24 cellular contexts compared by ENCODE assay signal in genomic region chrX:45540181-45540580, GRCh38.
DNase-seq lines count a peak whose midpoint lies in the region; FAIRE-seq and TF ChIP-seq lines count a peak whose summit lies in the region.
"Had no signal": no experiment of that assay in that cellular context is flagged by ENCODE, and none has a peak within 500 bp of the region (broad histone marks: within the 10 kb centered on the region; RNA-seq: fewer than 3 reads in every experiment).

No MANE protein-coding gene starts in this region.

- H3K27me3 Mint-ChIP-seq in brain (no peaks in the 10 kb centered on the region), nephron (ENCODE audit: low read depth) (no peaks in the 10 kb centered on the region), MCF 10A (ENCODE audit: insufficient read depth, unreplicated experiment) (peaks cover 69% of the 10 kb centered on the region)

- H3K9me3 Mint-ChIP-seq in brain (peaks cover 4 to 35% (median 14%) of the 10 kb centered on the region in 5 experiments), nephron (peaks cover 30% of the 10 kb centered on the region), MCF 10A (ENCODE audit: unreplicated experiment) (peaks cover 24% of the 10 kb centered on the region)

- H3K9ac ChIP-seq in fibroblast of lung (ENCODE audit: insufficient read depth, low read length) = no peak overlapping the region
- H3K9ac ChIP-seq: BLaER1 had no signal

- no peak overlapping the region for H3K4me2 ChIP-seq in fibroblast of lung (ENCODE audit: extremely low read depth, insufficient read depth, low read length)
- H3K4me2 ChIP-seq: A549, BLaER1 had no signal

- CTCF ChIA-PET in MCF 10A (lab: Yijun Ruan, JAX) = interaction anchor here (1.1 to 1.7 kb wide), 3 partner anchors 14 to 868 kb away, joined by 3 to 4 read pairs (median 3); no protein-coding TSS in a partner anchor

- H3K27ac ChIP-seq in fibroblast of lung (ENCODE audit: insufficient read depth, low read length) = no peak overlapping the region
- H3K27ac ChIP-seq in small intestine (ENCODE audit: low read depth in 1 of 2, low read length in 1 of 2) = no peak overlapping the region
- H3K27ac ChIP-seq: A549, BLaER1, C4-2B had no signal

- H3K9me3 ChIP-seq in fibroblast of lung (ENCODE audit: control insufficient read depth, insufficient read depth, low read depth, low read length) (no peaks in the 10 kb centered on the region), small intestine (ENCODE audit: control insufficient read depth, low read depth) (no peaks in the 10 kb centered on the region)
- H3K9me3 ChIP-seq: A549, Caco-2, HAP-1 had no signal

- peaks cover 11% of the 10 kb centered on the region for H3K4me1 Mint-ChIP-seq in brain
- peaks cover 10% of the 10 kb centered on the region for H3K4me1 Mint-ChIP-seq in nephron
- no peaks in the 10 kb centered on the region for H3K4me1 Mint-ChIP-seq in MCF 10A (ENCODE audit: insufficient read depth, unreplicated experiment)
- H3K4me1 Mint-ChIP-seq: B cell; CD4-positive, CD25-positive, alpha-beta regulatory T cell had no signal

- TF ChIP-seq CTCF in LNCaP clone FGC (IDR thresholded peaks at IDR 0.05; ENCODE audit: control insufficient read depth, extremely low read depth, insufficient read depth) = no peak
- no peak for TF ChIP-seq CTCF in brain (conservative IDR thresholded peaks at IDR 0.05)
- TF ChIP-seq CTCF in fibroblast of lung (conservative IDR thresholded peaks at IDR 0.05 in 1 of 2, IDR thresholded peaks at IDR 0.05 in 1 of 2; ENCODE audit: low read depth in 1 of 2, low read length in 2 of 2) = no peak
- TF ChIP-seq CTCF in nephron (IDR thresholded peaks at IDR 0.05; ENCODE audit: unreplicated experiment in 3 of 3) = no peak
- no peak for TF ChIP-seq CTCF in MCF 10A (IDR thresholded peaks at IDR 0.05; ENCODE audit: unreplicated experiment)

- no TSS peak for BruUV-seq in MCF 10A (replicated peaks; lab: Mats Ljungman, UMichigan)

- H4K20me1 ChIP-seq in fibroblast of lung (ENCODE audit: control insufficient read depth, extremely low read depth, insufficient read depth, low read length) = no peaks in the 10 kb centered on the region
- H4K20me1 ChIP-seq: BLaER1 had no signal

- POLR2A ChIA-PET in MCF 10A (lab: Yijun Ruan, JAX) = no interaction called here

- H3K4me3 Mint-ChIP-seq in brain = peak overlapping the region in 2 of 5 experiments; percentile 8 to 49
- no peak overlapping the region for H3K4me3 Mint-ChIP-seq in nephron
- no peak overlapping the region for H3K4me3 Mint-ChIP-seq in MCF 10A (ENCODE audit: unreplicated experiment)
- H3K4me3 Mint-ChIP-seq: B cell; CD4-positive, CD25-positive, alpha-beta regulatory T cell; CD8-positive, alpha-beta T cell had no signal

- no peaks in the 10 kb centered on the region for H3K79me2 ChIP-seq in fibroblast of lung (ENCODE audit: control insufficient read depth, insufficient read depth, low read length)

- H3K36me3 Mint-ChIP-seq in brain (no peaks in the 10 kb centered on the region), nephron (ENCODE audit: low read depth) (no peaks in the 10 kb centered on the region), MCF 10A (ENCODE audit: insufficient read depth, unreplicated experiment) (no peaks in the 10 kb centered on the region)
- H3K36me3 Mint-ChIP-seq: CD4-positive, CD25-positive, alpha-beta regulatory T cell; CD8-positive, alpha-beta T cell had no signal

- H3K4me1 ChIP-seq in fibroblast of lung (ENCODE audit: control insufficient read depth, extremely low read depth, insufficient read depth, low read length) (no peaks in the 10 kb centered on the region), small intestine (ENCODE audit: control insufficient read depth in 2 of 2, insufficient read depth in 1 of 2, low read depth in 1 of 2, low read length in 1 of 2) (no peaks in the 10 kb centered on the region)
- H3K4me1 ChIP-seq: A549, BLaER1, Caco-2, HAP-1 had no signal

- no peak overlapping the region for H3K4me3 ChIP-seq in LNCaP clone FGC (ENCODE audit: low read depth, low read length)
- no peak overlapping the region for H3K4me3 ChIP-seq in fibroblast of lung (replicated peaks in 1 of 4; ENCODE audit: control extremely low read depth in 1 of 4, insufficient read depth in 1 of 4, low read depth in 3 of 4, low read length in 4 of 4)
- H3K4me3 ChIP-seq in small intestine (ENCODE audit: low read depth in 1 of 2, low read length in 2 of 2) = no peak overlapping the region
- H3K4me3 ChIP-seq: A549, BLaER1, HAP-1 had no signal

- H3K36me3 ChIP-seq in fibroblast of lung (ENCODE audit: control insufficient read depth, insufficient read depth, low read length) (no peaks in the 10 kb centered on the region), small intestine (ENCODE audit: control insufficient read depth in 2 of 2, insufficient read depth in 2 of 2, low read length in 2 of 2) (no peaks in the 10 kb centered on the region)
- H3K36me3 ChIP-seq: BLaER1, HAP-1 had no signal

- intact Hi-C loops in cardiac septum (cut with DNase I) (no loop called here), MCF 10A (cut with micrococcal nuclease) (no loop called here)

- H2AFZ ChIP-seq in fibroblast of lung (ENCODE audit: low read length) = no peak overlapping the region

- WGBS in small intestine, 3 donors = 60 to 89% (median 73%) methylated on average over 2 of the region's 2 CpGs

- peak; percentile 21 for DNase-seq in LNCaP clone FGC (ENCODE audit: low read depth)
- DNase-seq in fibroblast of lung (ENCODE audit: low read depth in 2 of 2) = peak; percentile 20 to 50
- DNase-seq in small intestine = no peak
- DNase-seq in cardiac septum (ENCODE audit: low spot score) = no peak
- no peak for DNase-seq in MCF 10A (ENCODE audit: unreplicated experiment)
- no peak for DNase-seq in HCEC 1CT
- DNase-seq: 8988T; ACHN; Caco-2; CD4-positive, CD25-positive, alpha-beta regulatory T cell; CD8-positive, alpha-beta T cell; DMS153; DND-41; GOT3 had no signal

- FAIRE-seq in small intestine (lab: Jason Lieb, UNC) = no peak
- FAIRE-seq: G401.6, GM12892, H54 had no signal

- peak overlapping the region in 4 of 5 experiments; percentile 7 to 85 (median 56) for H3K27ac Mint-ChIP-seq in brain
- H3K27ac Mint-ChIP-seq in nephron = peak overlapping the region in 2 of 3 experiments; percentile 63 to 74
- H3K27ac Mint-ChIP-seq in MCF 10A (ENCODE audit: low read depth, unreplicated experiment) = no peak overlapping the region
- H3K27ac Mint-ChIP-seq: B cell; CD4-positive, CD25-positive, alpha-beta regulatory T cell; CD8-positive, alpha-beta T cell had no signal

- H3K27me3 ChIP-seq in fibroblast of lung (ENCODE audit: control insufficient read depth, insufficient read depth, low read length) (no peaks in the 10 kb centered on the region), small intestine (ENCODE audit: control insufficient read depth in 2 of 2, insufficient read depth in 2 of 2, low read length in 2 of 2) (no peaks in the 10 kb centered on the region)
- H3K27me3 ChIP-seq: BLaER1 had no signal

Comparison
In these comparisons a context has a peak if more than half of its experiments do, and no peak if none do; other contexts are left out.
1. DNase-seq: peak in LNCaP clone FGC (single experiment) and fibroblast of lung (2 of 2); none in small intestine (single experiment), cardiac septum (single experiment), MCF 10A (single experiment) and HCEC 1CT (single experiment).